Comparison of ENCODE assay signal across 19 cellular contexts in genomic region chr16:29727452-29727851, GRCh38. TPM values are rescaled to one million over a fixed set of nuclear protein-coding genes. Genes with fewer than 3 reads are reported as not detected.
"Had no signal": no experiment of that assay in that cellular context is flagged by ENCODE, and none has a peak within 500 bp of the region (broad histone marks: within the 10 kb centered on the region; RNA-seq: fewer than 3 reads in every experiment).

No MANE protein-coding gene starts in this region.

- H3K4me1 ChIP-seq: ascending aorta had no signal

- H3K27ac ChIP-seq: ascending aorta, coronary artery, lower lobe of right lung, thyroid gland had no signal

- H3K27me3 ChIP-seq: ascending aorta, thyroid gland had no signal

- H3K27me3 Mint-ChIP-seq: activated T-cell treated with anti-CD3 and anti-CD28 coated beads, Interleukin-2, amount 50 U/mL, for 24 hours had no signal

- H3K36me3 ChIP-seq: ascending aorta, lower lobe of right lung, thyroid gland had no signal

- H3K36me3 Mint-ChIP-seq: natural killer cell had no signal

- H3K27ac Mint-ChIP-seq: activated CD4-positive, alpha-beta T cell treated with anti-CD3 and anti-CD28 coated beads, Interleukin-2, amount 10 ng/mL, durations not matched to agents 7 days and 5 days; activated CD8-positive, alpha-beta T cell treated with anti-CD3 and anti-CD28 coated beads, Interleukin-2, amount 10 ng/mL, durations not matched to agents 7 days and 5 days; activated naive CD4-positive, alpha-beta T cell treated with anti-CD3 and anti-CD28 coated beads, Interleukin-2, amount 10 ng/mL, durations not matched to agents 7 days and 5 days; activated T-cell treated with anti-CD3 and anti-CD28 coated beads, Interleukin-2, amount 50 U/mL, for 24 hours; activated T-helper 2 cell treated with anti-CD3 and anti-CD28 coated beads, Interferon-gamma antibody, Interleukin-2, Interleukin-4, amounts not matched to agents 10 μg/mL and 5 μg/mL and 100 μg/mL, durations not matched to agents 14 hours and 24 hours and 36 hours; natural killer cell had no signal

- DNase-seq: activated CD4-positive, alpha-beta T cell treated with anti-CD3 and anti-CD28 coated beads, Interleukin-2, amount 10 ng/mL, durations not matched to agents 7 days and 5 days; activated CD8-positive, alpha-beta T cell treated with anti-CD3 and anti-CD28 coated beads, Interleukin-2, amount 10 ng/mL, durations not matched to agents 7 days and 5 days; activated naive CD4-positive, alpha-beta T cell treated with anti-CD3 and anti-CD28 coated beads, Interleukin-2, amount 10 ng/mL, durations not matched to agents 7 days and 5 days; activated T-cell treated with anti-CD3 and anti-CD28 coated beads, Interleukin-2, amount 50 U/mL, for 24 hours; erythroblast; hypothalamus; lower lobe of right lung; natural killer cell; nucleus accumbens; stimulated activated naive CD4-positive, alpha-beta T cell treated with Interleukin-2 at 50 U/mL for 16 hours; T-helper 9 cell; thyroid gland had no signal

- H3K9me3 ChIP-seq: ascending aorta, lower lobe of right lung, thyroid gland had no signal

- ATAC-seq: activated CD4-positive, CD25-positive, alpha-beta regulatory T cell treated with anti-CD3 and anti-CD28 coated beads, Interleukin-2, amount 50 U/mL, for 24 hours; activated CD8-positive, alpha-beta T cell treated with anti-CD3 and anti-CD28 coated beads, Interleukin-2, amount 10 ng/mL, durations not matched to agents 7 days and 5 days; lower lobe of right lung; natural killer cell had no signal

- H3K4me3 ChIP-seq: ascending aorta, coronary artery, lower lobe of right lung, thyroid gland had no signal

- H3K4me3 Mint-ChIP-seq: activated CD4-positive, alpha-beta T cell treated with anti-CD3 and anti-CD28 coated beads, Interleukin-2, amount 10 ng/mL, durations not matched to agents 7 days and 5 days; activated CD8-positive, alpha-beta T cell treated with anti-CD3 and anti-CD28 coated beads, Interleukin-2, amount 10 ng/mL, durations not matched to agents 7 days and 5 days; activated naive CD4-positive, alpha-beta T cell treated with anti-CD3 and anti-CD28 coated beads, Interleukin-2, amount 10 ng/mL, durations not matched to agents 7 days and 5 days; activated T-cell treated with anti-CD3 and anti-CD28 coated beads, Interleukin-2, amount 50 U/mL, for 24 hours; natural killer cell had no signal

RNA-seq across cellular contexts. Expression of gene C16orf54, which starts 18.3 kb away (rescaled TPM):
- total RNA-seq: renal cortical epithelial cell had no signal
- polyA plus RNA-seq: keratinocyte had no signal

RNA-seq across cellular contexts. Expression of gene ZG16, which starts 50.6 kb away (rescaled TPM):
- total RNA-seq: activated CD4-positive, alpha-beta T cell treated with anti-CD3 and anti-CD28 coated beads, Interleukin-2, amount 10 ng/mL, durations not matched to agents 7 days and 5 days; activated CD8-positive, alpha-beta T cell treated with anti-CD3 and anti-CD28 coated beads, Interleukin-2, amount 10 ng/mL, durations not matched to agents 7 days and 5 days; activated T-helper 2 cell treated with anti-CD3 and anti-CD28 coated beads, Interferon-gamma antibody, Interleukin-2, Interleukin-4, amounts not matched to agents 10 μg/mL and 5 μg/mL and 100 μg/mL, durations not matched to agents 14 hours and 24 hours and 36 hours; frontal cortex; lower lobe of right lung; natural killer cell; renal cortical epithelial cell; thyroid gland had no signal
- polyA plus RNA-seq: keratinocyte had no signal
